10 cellular contexts compared by ENCODE assay signal in genomic region chr17:9185688-9186289, GRCh38.
"Had no signal": no experiment of that assay in that cellular context is flagged by ENCODE, and none has a peak within 500 bp of the region (broad histone marks: within the 10 kb centered on the region; RNA-seq: fewer than 3 reads in every experiment).

No MANE protein-coding gene starts in this region.

- H3K79me2 ChIP-seq: parathyroid adenoma had no signal

- H3K4me3 ChIP-seq: thyroid gland had no signal

- H3K9ac ChIP-seq: parathyroid adenoma had no signal

- H3K4me1 ChIP-seq: parathyroid adenoma had no signal

- H2AFZ ChIP-seq: parathyroid adenoma had no signal

- H3K27ac ChIP-seq: parathyroid adenoma, WERI-Rb-1 had no signal

- H3K36me3 ChIP-seq: thyroid gland, WERI-Rb-1 had no signal

- H3K27me3 ChIP-seq: thyroid gland had no signal

- H3K9me3 ChIP-seq: thyroid gland had no signal

- ATAC-seq: activated CD8-positive, alpha-beta T cell treated with anti-CD3 and anti-CD28 coated beads, Interleukin-2, amount 10 ng/mL, durations not matched to agents 7 days and 5 days; left ventricle myocardium superior had no signal

- DNase-seq: activated CD4-positive, alpha-beta T cell treated with anti-CD3 and anti-CD28 coated beads for 48 hours; activated CD8-positive, alpha-beta T cell treated with anti-CD3 and anti-CD28 coated beads, Interleukin-2, amount 10 ng/mL, durations not matched to agents 7 days and 5 days; activated naive CD4-positive, alpha-beta T cell treated with anti-CD3 and anti-CD28 coated beads for 36 hours; left ventricle myocardium superior; retina; stimulated activated CD4-positive, alpha-beta T cell treated with anti-CD3 and anti-CD28 coated beads, Interleukin-4, amount 100 ng/mL, for 4 hours; T1000; WERI-Rb-1 had no signal
